ENCODE assay signal across 8 cellular contexts in the genomic region with DNA sequence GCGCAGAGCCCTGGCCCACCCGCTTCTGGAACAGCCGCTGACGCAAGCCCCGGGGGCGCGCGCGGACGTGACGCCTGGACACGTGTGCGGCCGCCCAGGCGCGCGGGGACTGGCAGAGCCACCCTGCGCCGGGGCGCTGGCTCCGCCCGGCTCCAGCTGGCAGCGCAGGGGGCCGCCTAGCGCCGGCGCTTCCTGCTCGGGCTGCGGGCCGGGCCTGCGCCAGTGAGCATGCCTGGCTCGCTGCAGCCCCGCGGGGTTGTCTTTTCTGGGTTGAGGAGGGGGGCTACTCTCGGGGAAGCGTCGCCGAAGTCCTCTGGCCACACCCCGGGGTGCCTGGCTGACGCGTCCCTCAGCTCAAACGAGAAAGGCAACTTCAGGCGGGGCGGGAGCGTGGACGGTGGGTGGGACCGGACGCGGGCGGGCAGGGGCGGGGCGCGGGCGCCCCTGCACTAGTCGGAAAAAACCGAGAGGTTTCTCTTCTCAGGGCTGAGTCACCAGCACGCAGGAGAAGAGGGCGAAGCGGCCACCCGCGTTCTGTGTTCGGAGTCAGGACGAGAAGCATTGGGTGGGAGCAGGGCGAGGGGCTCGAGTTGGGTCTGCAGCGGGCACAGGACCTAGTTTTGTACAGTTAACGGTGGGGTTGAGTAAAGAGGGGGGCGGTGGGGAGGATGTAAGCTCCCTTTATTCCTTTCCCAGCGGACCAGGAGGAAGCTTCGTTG. TPM values are rescaled to one million over a fixed set of nuclear protein-coding genes. Genes with fewer than 3 reads are reported as not detected.
DNase-seq lines count a peak whose midpoint lies in the region; ATAC-seq and TF ChIP-seq lines count a peak whose summit lies in the region.

A gene with protein sequence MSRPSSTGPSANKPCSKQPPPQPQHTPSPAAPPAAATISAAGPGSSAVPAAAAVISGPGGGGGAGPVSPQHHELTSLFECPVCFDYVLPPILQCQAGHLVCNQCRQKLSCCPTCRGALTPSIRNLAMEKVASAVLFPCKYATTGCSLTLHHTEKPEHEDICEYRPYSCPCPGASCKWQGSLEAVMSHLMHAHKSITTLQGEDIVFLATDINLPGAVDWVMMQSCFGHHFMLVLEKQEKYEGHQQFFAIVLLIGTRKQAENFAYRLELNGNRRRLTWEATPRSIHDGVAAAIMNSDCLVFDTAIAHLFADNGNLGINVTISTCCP (minus strand): TSS at position 48 of the 719 bp plus-strand sequence. CDS start 320 bp downstream, outside the sequence.

- peak; percentile 55 for ATAC-seq in GM21526 (IDR thresholded peaks at IDR 0.05; ENCODE audit: low FRiP score, unreplicated experiment)
- ATAC-seq in IMR-90 (ENCODE audit: low read depth), result peak; percentile 87

- peak within 1 kb of the TSS; percentile 97 for H3K14ac ChIP-seq in IMR-90 (replicated peaks; ENCODE audit: low read depth, low read length)

- H3K27ac ChIP-seq in IMR-90 (ENCODE audit: insufficient read depth, low read length) (peak within 1 kb of the TSS; percentile 94), PC-9 (peak within 1 kb of the TSS; percentile 84), muscle layer of colon (ENCODE audit: low read depth, low read length) (peak within 1 kb of the TSS; percentile 93)

- H3K4me1 ChIP-seq in IMR-90 (ENCODE audit: control insufficient read depth, insufficient read depth, low read length) (peaks cover 9% of the 10 kb centered on the region; the same call in 1 of the 2 replicates), PC-9 (replicated peaks; ENCODE audit: insufficient read depth) (peaks cover 55% of the 10 kb centered on the region), muscle layer of colon (ENCODE audit: insufficient read depth, low read length) (peaks cover 25% of the 10 kb centered on the region)

- POLR2A ChIA-PET in IMR-90 (lab: Charles Lee; ENCODE audit: unreplicated experiment), result interaction anchor here (0.6 to 1.9 kb wide), 10 partner anchors 8 to 464 kb away, joined by 3 to 24 read pairs (median 4); no protein-coding TSS in a partner anchor
- POLR2A ChIA-PET in PC-9 (lab: Charles Lee; ENCODE audit: unreplicated experiment), result interaction anchor here (0.5 to 0.7 kb wide), 7 partner anchors 102 to 794 kb away, joined by 3 to 14 read pairs (median 3); partner anchors contain the start of gene SELENOT

- peak within 1 kb of the TSS; percentile 74; the same call in 1 of the 2 replicates for H2BK20ac ChIP-seq in IMR-90 (ENCODE audit: low read depth, low read length)

- DNase-seq in DMS 273 treated with DMSO at 0.1 percent for 48 hours (lab: John Stamatoyannopoulos, UW) (peak; percentile 88), IMR-90 (peak; percentile 93), PC-9 (peak; percentile 88 to 95), erythroblast (lab: John Stamatoyannopoulos, UW) (peak; percentile 95 to 98)
- peak; percentile 93 for DNase-seq in activated T-cell treated with anti-CD3 and anti-CD28 coated beads, Interleukin-2, amount 50 U/mL, for 1 hour
- peak; percentile 83 to 86 for DNase-seq in stimulated activated CD8-positive, alpha-beta memory T cell treated with anti-CD3 and anti-CD28 coated beads, Interleukin-7, amount 100 ng/mL, for 1 hour (ENCODE audit: low read depth in 2 of 2)

- H3K9me2 ChIP-seq in PC-9 (ENCODE audit: insufficient read depth), result no peaks in the 10 kb centered on the region

- H2AK5ac ChIP-seq in IMR-90 (ENCODE audit: low read depth, low read length), result peak within 1 kb of the TSS; percentile 82

- no peak for TF ChIP-seq RAD21 in IMR-90 (IDR thresholded peaks at IDR 0.05; ENCODE audit: low read length)

- H4K5ac ChIP-seq in IMR-90 (ENCODE audit: low read depth, low read length), result peak within 1 kb of the TSS; percentile 86

- H3K9me3 ChIP-seq in IMR-90 (ENCODE audit: control insufficient read depth, insufficient read depth, low read length), result no peaks in the 10 kb centered on the region
- no peaks in the 10 kb centered on the region for H3K9me3 ChIP-seq in PC-9 (ENCODE audit: insufficient read depth, low read depth)
- no peaks in the 10 kb centered on the region for H3K9me3 ChIP-seq in muscle layer of colon (ENCODE audit: low read length)

- peak within 1 kb of the TSS; percentile 96 for H2BK5ac ChIP-seq in IMR-90 (ENCODE audit: low read depth, low read length, poor library complexity, severe bottlenecking)

- H3K9ac ChIP-seq in IMR-90 (ENCODE audit: low read depth, low read length) (peak within 1 kb of the TSS; percentile 98), muscle layer of colon (ENCODE audit: low read length) (peak within 1 kb of the TSS; percentile 92)

- H3K27me3 ChIP-seq in IMR-90 (ENCODE audit: control insufficient read depth, insufficient read depth, low read length) (no peaks in the 10 kb centered on the region), PC-9 (ENCODE audit: insufficient read depth, low read depth) (no peaks in the 10 kb centered on the region), muscle layer of colon (ENCODE audit: control insufficient read depth in 1 of 2, insufficient read depth in 2 of 2, low read length in 2 of 2) (no peaks in the 10 kb centered on the region)

- H3K4ac ChIP-seq in IMR-90 (ENCODE audit: low read depth, low read length), result peak within 1 kb of the TSS; percentile 96

- H3F3A ChIP-seq in PC-9 (ENCODE audit: insufficient read depth, low read depth), result peaks cover 16% of the 10 kb centered on the region

- H3K56ac ChIP-seq in IMR-90 (ENCODE audit: extremely low read depth, insufficient read depth, low read length), result peak within 1 kb of the TSS; percentile 85

- H3K23ac ChIP-seq in IMR-90 (ENCODE audit: low read depth, low read length), result peak within 1 kb of the TSS; percentile 97

- TF ChIP-seq CTCF in IMR-90 (conservative IDR thresholded peaks at IDR 0.05; ENCODE audit: low read depth, low read length) (peak; percentile 11; the same call in 1 of the 2 replicates), PC-9 (conservative IDR thresholded peaks at IDR 0.05) (no peak)

- H3K4me3 ChIP-seq in IMR-90 (ENCODE audit: insufficient read depth, low read depth, low read length) (peak within 1 kb of the TSS; percentile 98), PC-9 (peak within 1 kb of the TSS; percentile 69), muscle layer of colon (ENCODE audit: low read depth in 1 of 2, low read length in 2 of 2) (peak within 1 kb of the TSS; percentile 92 to 93)

- peak within 1 kb of the TSS; percentile 89 for H2BK120ac ChIP-seq in IMR-90 (ENCODE audit: low read depth, low read length)

- peak within 1 kb of the TSS; percentile 96 for H2AK9ac ChIP-seq in IMR-90 (replicated peaks; ENCODE audit: low read depth, low read length, poor library complexity)

- peak within 1 kb of the TSS; percentile 94 for H2AFZ ChIP-seq in IMR-90 (replicated peaks; ENCODE audit: low read length, poor library complexity)
- peak within 1 kb of the TSS; percentile 93 for H2AFZ ChIP-seq in PC-9

- CTCF ChIA-PET in IMR-90 (lab: Yijun Ruan, JAX) (interaction anchor here (0.6 to 1.7 kb wide), 5 partner anchors 14 to 379 kb away, joined by 3 to 5 read pairs (median 4); no protein-coding TSS in a partner anchor), PC-9 (lab: Charles Lee) (interaction anchor here (0.6 to 2.0 kb wide), 5 partner anchors 41 to 777 kb away, joined by 3 to 7 read pairs (median 4); no protein-coding TSS in a partner anchor)

- H3K4me2 ChIP-seq in IMR-90 (ENCODE audit: low read depth, low read length) (peak within 1 kb of the TSS; percentile 95), PC-9 (peak within 1 kb of the TSS; percentile 83)

- peaks cover 0 to 31% of the 10 kb centered on the region in 2 experiments; a peak in 2 of 4 replicates for H3K79me1 ChIP-seq in IMR-90 (ENCODE audit: low read depth in 1 of 2, low read length in 2 of 2)

- H3K18ac ChIP-seq in IMR-90 (ENCODE audit: low read depth, low read length), result peak within 1 kb of the TSS; percentile 90

- intact Hi-C loops in IMR-90 (cut with micrococcal nuclease) (loop anchor here (2.0 to 10.0 kb wide), 3 partner anchors 42 to 522 kb away; partner anchors contain the start of gene SELENOT), PC-9 (cut with micrococcal nuclease; ENCODE audit: unreplicated experiment) (loop anchor here (1.0 to 10.0 kb wide), 7 partner anchors 23 to 322 kb away; partner anchors contain the start of genes EIF2A, MED12L, SELENOT and SERP1)

- peak within 1 kb of the TSS; percentile 78 to 95 for H4K8ac ChIP-seq in IMR-90 (ENCODE audit: low read depth in 2 of 2, low read length in 2 of 2)

- H3K36me3 ChIP-seq in IMR-90 (ENCODE audit: control insufficient read depth, insufficient read depth, low read length), result 0 out of 2 replicates have a peak, but pooled peaks cover 3% of the 10 kb centered on the region
- 0 out of 2 replicates have a peak, but pooled peaks cover 13% of the 10 kb centered on the region for H3K36me3 ChIP-seq in PC-9 (ENCODE audit: low read depth)
- H3K36me3 ChIP-seq in muscle layer of colon (ENCODE audit: insufficient read depth, low read length), result no peaks in the 10 kb centered on the region

- in situ Hi-C loops in IMR-90 (cut with MboI; ENCODE audit: low sequenced_read_pairs), result no loop called here

- TF ChIP-seq POLR2A in IMR-90 (IDR thresholded peaks at IDR 0.05; ENCODE audit: low read depth, low read length), result peak; percentile 87
- peak; percentile 94 for TF ChIP-seq POLR2A in erythroblast (IDR thresholded peaks at IDR 0.05; ENCODE audit: low read length)

- dilution Hi-C loops in IMR-90 (cut with HindIII; ENCODE audit: low sequenced_read_pairs, unreplicated experiment), result no loop called here

- peak within 1 kb of the TSS; percentile 90 for H4K91ac ChIP-seq in IMR-90 (ENCODE audit: insufficient read depth, low read depth, low read length)

- peak within 1 kb of the TSS; percentile 84 for H2BK15ac ChIP-seq in IMR-90 (ENCODE audit: low read depth, low read length)

- peaks cover 39% of the 10 kb centered on the region for H3K79me2 ChIP-seq in PC-9 (ENCODE audit: low read depth)

- H3K9me1 ChIP-seq in IMR-90 (ENCODE audit: insufficient read depth, low read length), result peaks cover 6% of the 10 kb centered on the region; the same call in 1 of the 2 replicates

- 1% methylated on average over 40 of the region's 70 CpGs; no CpG with 5 or more reads in 1 of the 2 experiments for WGBS in IMR-90 (ENCODE audit: extremely low coverage in 2 of 2, insufficient read length in 1 of 2), 2 experiments

- H4K20me1 ChIP-seq in IMR-90 (ENCODE audit: insufficient read depth, low read length), result peaks cover 32% of the 10 kb centered on the region; the same call in 1 of the 2 replicates
- peaks cover 16% of the 10 kb centered on the region; the same call in 1 of the 2 replicates for H4K20me1 ChIP-seq in PC-9 (ENCODE audit: insufficient read depth)

- BruUV-seq in IMR-90 (replicated peaks; lab: Mats Ljungman, UMichigan) (no TSS peak), PC-9 (replicated peaks; lab: Mats Ljungman, UMichigan) (no TSS peak)

TF ChIP-seq in IMR-90, 13 proteins besides CTCF, POLR2A, EP300 and RAD21 (continues in another document):
- TF ChIP-seq MXI1 (IDR thresholded peaks at IDR 0.05; ENCODE audit: borderline replicate concordance, low read depth, low read length), result peak; percentile 96
- TF ChIP-seq RFX5 (IDR thresholded peaks at IDR 0.05; ENCODE audit: low read depth, low read length), result no peak
- no peak for TF ChIP-seq SMC3 (IDR thresholded peaks at IDR 0.05; ENCODE audit: low read depth, low read length)
- no peak for TF ChIP-seq MAFK (IDR thresholded peaks at IDR 0.05; ENCODE audit: low read depth, low read length)

RNA-seq across cellular contexts. Expression of the gene that starts here (rescaled TPM):
- total RNA-seq in IMR-90 (2012; rRNA removed), result 24.7 and 26.1 TPM in 2 replicates
- 61.8 and 78.2 TPM in 2 replicates for polyA plus RNA-seq in IMR-90 (2012; rRNA removed)
- 10.3 and 19.5 TPM in 2 replicates for polyA plus RNA-seq in IMR-90 (2012; cell fraction: cytosol; rRNA removed)
- polyA plus RNA-seq in IMR-90 (2012; cell fraction: nucleus; rRNA removed; ENCODE audit: low replicate concordance), result 16.8 and 18.9 TPM in 2 replicates
- 19.4 and 20.3 TPM in 2 replicates for total RNA-seq in PC-9 (2021)

Comparison
In these comparisons a context has a peak if more than half of its experiments do, and no peak if none do; other contexts are left out.
1. Peak in every context shown above with its lines: DNase-seq, ATAC-seq, H3K4me3 ChIP-seq and H3K27ac ChIP-seq.